8 cellular contexts compared by ENCODE assay signal in genomic region chr10:132961864-132962622, GRCh38. TPM values are rescaled to one million over a fixed set of nuclear protein-coding genes. Genes with fewer than 3 reads are reported as not detected.
A peak's percentile ranks its signal among the peaks of the same experiment; 100 is the strongest.
DNase-seq lines count a peak whose midpoint lies in the region; TF ChIP-seq lines count a peak whose summit lies in the region.

No MANE protein-coding gene starts in this region.

- H4K20me1 ChIP-seq in OCI-LY7 (ENCODE audit: insufficient read depth, low read length): no peaks in the 10 kb centered on the region

- H3K4me1 ChIP-seq in OCI-LY7 (ENCODE audit: insufficient read depth, low read length, poor library complexity, severe bottlenecking): peaks cover 5% of the 10 kb centered on the region
- H3K4me1 ChIP-seq in testis: no peaks in the 10 kb centered on the region

- H3K79me2 ChIP-seq in OCI-LY7 (ENCODE audit: insufficient read depth, low read depth, low read length): no peaks in the 10 kb centered on the region

- H3K27me3 Mint-ChIP-seq in activated naive CD4-positive, alpha-beta T cell treated with anti-CD3 and anti-CD28 coated beads, Interleukin-2, amount 10 ng/mL, durations not matched to agents 7 days and 5 days: peaks cover 20% of the 10 kb centered on the region
- H3K27me3 Mint-ChIP-seq in osteocyte (ENCODE audit: unreplicated experiment): peaks cover 18% of the 10 kb centered on the region

- 8 to 10% methylated on average over 31 to 37 of the region's 37 CpGs for WGBS in testis, 2 donors

- no peaks in the 10 kb centered on the region for H3K9me3 Mint-ChIP-seq in activated naive CD4-positive, alpha-beta T cell treated with anti-CD3 and anti-CD28 coated beads, Interleukin-2, amount 10 ng/mL, durations not matched to agents 7 days and 5 days
- no peaks in the 10 kb centered on the region for H3K9me3 Mint-ChIP-seq in osteocyte (ENCODE audit: unreplicated experiment)

- no peaks in the 10 kb centered on the region for H3K9me3 ChIP-seq in OCI-LY7 (ENCODE audit: low read length)
- H3K9me3 ChIP-seq in testis: no peaks in the 10 kb centered on the region

- H3K27ac ChIP-seq in OCI-LY7 (ENCODE audit: low read depth, low read length, poor library complexity, severe bottlenecking) (no peak overlapping the region), testis (no peak overlapping the region)

- no TSS peak for BruUV-seq in OCI-LY7 (replicated peaks; lab: Mats Ljungman, UMichigan)

- H2AFZ ChIP-seq in OCI-LY7 (ENCODE audit: low read length): peak overlapping the region; percentile 17; the same call in 1 of the 2 replicates

- peak overlapping the region; percentile 73 for H3K27ac Mint-ChIP-seq in activated naive CD4-positive, alpha-beta T cell treated with anti-CD3 and anti-CD28 coated beads, Interleukin-2, amount 10 ng/mL, durations not matched to agents 7 days and 5 days
- H3K27ac Mint-ChIP-seq in osteocyte (ENCODE audit: unreplicated experiment): no peak overlapping the region

- peak overlapping the region; percentile 43; the same call in 1 of the 2 replicates for H3K4me3 ChIP-seq in GM08714 (ENCODE audit: low read length)
- H3K4me3 ChIP-seq in HFF-Myc (replicated peaks; ENCODE audit: low read depth, low read length): peak overlapping the region; percentile 41
- H3K4me3 ChIP-seq in OCI-LY7 (ENCODE audit: low read depth, low read length, poor library complexity, severe bottlenecking): peak overlapping the region; percentile 50
- H3K4me3 ChIP-seq in testis: peak overlapping the region; percentile 43 to 51

- DNase-seq in HFF-Myc (ENCODE audit: extremely low read depth, low read depth) (peak; percentile 39), OCI-LY7 (ENCODE audit: low spot score) (peak; percentile 53), head of caudate nucleus (peak; percentile 47 to 91 (median 77)), osteocyte (ENCODE audit: extremely low spot score, unreplicated experiment) (no peak), testis (peak; percentile 85), SKM-1 (lab: John Stamatoyannopoulos, UW; ENCODE audit: unreplicated experiment) (no peak)
- DNase-seq in activated naive CD4-positive, alpha-beta T cell treated with anti-CD3 and anti-CD28 coated beads, Interleukin-2, amount 10 ng/mL, durations not matched to agents 7 days and 5 days: peak; percentile 79

- peak overlapping the region; percentile 59 for H3K4me2 ChIP-seq in OCI-LY7 (ENCODE audit: low read length)

- POLR2A ChIA-PET in OCI-LY7 (lab: Charles Lee): interaction anchor here (0.6 to 1.0 kb wide), 2 partner anchors 85 to 624 kb away, joined by 3 read pairs; no protein-coding TSS in a partner anchor

- peaks cover 21% of the 10 kb centered on the region for H3K4me1 Mint-ChIP-seq in activated naive CD4-positive, alpha-beta T cell treated with anti-CD3 and anti-CD28 coated beads, Interleukin-2, amount 10 ng/mL, durations not matched to agents 7 days and 5 days
- peaks cover 8% of the 10 kb centered on the region for H3K4me1 Mint-ChIP-seq in osteocyte (ENCODE audit: unreplicated experiment)

- TF ChIP-seq CTCF in HFF-Myc (IDR thresholded peaks at IDR 0.05; ENCODE audit: low read depth, low read length, missing control alignments) (no peak), OCI-LY7 (conservative IDR thresholded peaks at IDR 0.05; ENCODE audit: low read length) (0 out of 2 replicates have a peak, but pooled peaks have one; percentile 16), osteocyte (IDR thresholded peaks at IDR 0.05) (no peak), testis (IDR thresholded peaks at IDR 0.05) (no peak)

- TF ChIP-seq POLR2A in testis (IDR thresholded peaks at IDR 0.05): no peak

- no peaks in the 10 kb centered on the region for H3K9me2 ChIP-seq in OCI-LY7 (ENCODE audit: insufficient read depth, low read length)

- no peaks in the 10 kb centered on the region for H3K36me3 ChIP-seq in OCI-LY7 (ENCODE audit: insufficient read depth, low read length)
- no peaks in the 10 kb centered on the region for H3K36me3 ChIP-seq in testis (ENCODE audit: low read depth, missing control alignments)

- no peaks in the 10 kb centered on the region for H3K27me3 ChIP-seq in testis

- no peaks in the 10 kb centered on the region for H3K36me3 Mint-ChIP-seq in activated naive CD4-positive, alpha-beta T cell treated with anti-CD3 and anti-CD28 coated beads, Interleukin-2, amount 10 ng/mL, durations not matched to agents 7 days and 5 days
- H3K36me3 Mint-ChIP-seq in osteocyte (ENCODE audit: unreplicated experiment): no peaks in the 10 kb centered on the region

- peak overlapping the region; percentile 91 for H3K4me3 Mint-ChIP-seq in activated naive CD4-positive, alpha-beta T cell treated with anti-CD3 and anti-CD28 coated beads, Interleukin-2, amount 10 ng/mL, durations not matched to agents 7 days and 5 days
- H3K4me3 Mint-ChIP-seq in osteocyte (ENCODE audit: unreplicated experiment): peak overlapping the region; percentile 78

- intact Hi-C loops in OCI-LY7 (cut with micrococcal nuclease; ENCODE audit: unreplicated experiment): no loop called here
- intact Hi-C loops in head of caudate nucleus (cut with DNase I): no loop called here
- intact Hi-C loops in testis (cut with DNase I; ENCODE audit: low total_unique reads): no loop called here

- CTCF ChIA-PET in OCI-LY7 (lab: Charles Lee; ENCODE audit: unreplicated experiment): no interaction called here
- CTCF ChIA-PET in activated naive CD4-positive, alpha-beta T cell treated with anti-CD3 and anti-CD28 coated beads, Interleukin-2, amount 10 ng/mL, durations not matched to agents 7 days and 5 days (lab: Charles Lee): interaction anchor here (0.6 kb wide), 1 partner anchor 91 kb away, joined by 5 read pairs; no protein-coding TSS in a partner anchor

RNA-seq across cellular contexts. Expression of gene CFAP46, which starts 19.7 kb away (rescaled TPM):
- total RNA-seq in OCI-LY7 (2014; rRNA removed; shearing (Covaris generic)): not detected in 2 replicates
- not detected in 2 replicates for total RNA-seq in OCI-LY7 (2022)
- 0.50 and 0.56 TPM in 2 replicates for total RNA-seq in osteocyte
- total RNA-seq in testis: 10 to 100 TPM; 36.0 to 67.6 TPM
- 59.0 TPM for polyA plus RNA-seq in testis (ENCODE audit: insufficient read depth, low read depth, low replicate concordance)

Comparison
In these comparisons a context has a peak if more than half of its experiments do, and no peak if none do; other contexts are left out.
1. DNase-seq: peak in HFF-Myc (single experiment), OCI-LY7 (single experiment), activated naive CD4-positive, alpha-beta T cell treated with anti-CD3 and anti-CD28 coated beads, Interleukin-2, amount 10 ng/mL, durations not matched to agents 7 days and 5 days (single experiment), head of caudate nucleus (42 of 42) and testis (single experiment); none in osteocyte (single experiment) and SKM-1 (single experiment).
2. RNA of gene CFAP46, which starts 19.7 kb away (total RNA-seq): 36.0 to 67.6 TPM in testis; 0.50 to 0.56 TPM in osteocyte and not detected in OCI-LY7; every median in the first group is over 10 times any median in the second.
3. Peak in every context shown above with its lines, with median percentiles within 50 percentile points of each other: H3K4me3 ChIP-seq.